In genomic region chr1:228875741-228876140, GRCh38 we compare ENCODE assay signal across 26 cellular contexts.
DNase-seq lines count a peak whose midpoint lies in the region; ATAC-seq and TF ChIP-seq lines count a peak whose summit lies in the region.
"Had no signal": no experiment of that assay in that cellular context is flagged by ENCODE, and none has a peak within 500 bp of the region (broad histone marks: within the 10 kb centered on the region; RNA-seq: fewer than 3 reads in every experiment).

No MANE protein-coding gene starts in this region.

- TF ChIP-seq EP300 in gastroesophageal sphincter (IDR thresholded peaks at IDR 0.05), result no peak

- intact Hi-C loops in Right ventricle myocardium inferior (cut with DNase I) (no loop called here), left ventricle myocardium inferior (cut with micrococcal nuclease) (no loop called here), upper lobe of right lung (cut with DNase I) (no loop called here), thyroid gland (cut with DNase I) (no loop called here)

- WGBS in gastroesophageal sphincter (ENCODE audit: low coverage in 1 of 2), 2 donors, result 66 to 83% methylated on average over 3 of the region's 3 CpGs
- WGBS in thyroid gland, 2 donors, result 84 to 95% methylated on average over 3 of the region's 3 CpGs

- H3K4me3 Mint-ChIP-seq in nephron, result no peak overlapping the region
- H3K4me3 Mint-ChIP-seq: activated CD8-positive, alpha-beta T cell treated with anti-CD3 and anti-CD28 coated beads, Interleukin-2, amount 10 ng/mL, durations not matched to agents 7 days and 5 days; activated naive CD4-positive, alpha-beta T cell treated with anti-CD3 and anti-CD28 coated beads, Interleukin-2, amount 50 U/mL, for 24 hours; neural progenitor cell had no signal

- H3K27me3 ChIP-seq in left ventricle myocardium inferior (ENCODE audit: low read depth) (no peaks in the 10 kb centered on the region), gastroesophageal sphincter (no peaks in the 10 kb centered on the region), upper lobe of right lung (no peaks in the 10 kb centered on the region), thyroid gland (no peaks in the 10 kb centered on the region)
- H3K27me3 ChIP-seq: breast epithelium, neural progenitor cell, Peyer's patch, right lobe of liver had no signal

- H3K4me3 ChIP-seq in left ventricle myocardium inferior, result no peak overlapping the region
- H3K4me3 ChIP-seq in gastroesophageal sphincter, result no peak overlapping the region
- H3K4me3 ChIP-seq in upper lobe of right lung, result no peak overlapping the region
- H3K4me3 ChIP-seq in thyroid gland (replicated peaks in 1 of 3), result no peak overlapping the region
- H3K4me3 ChIP-seq: breast epithelium, neural progenitor cell, Peyer's patch, right lobe of liver had no signal

- ATAC-seq in Right ventricle myocardium inferior (peak; percentile 85), gastroesophageal sphincter (peak; percentile 57), upper lobe of right lung (peak; percentile 39), HG03469 (IDR thresholded peaks at IDR 0.05; ENCODE audit: unreplicated experiment) (no peak)
- ATAC-seq: activated CD8-positive, alpha-beta T cell treated with anti-CD3 and anti-CD28 coated beads, Interleukin-2, amount 10 ng/mL, durations not matched to agents 7 days and 5 days; foreskin keratinocyte; HepG2; right lobe of liver had no signal

- peak overlapping the region; percentile 53 to 78 (median 64) for H3K27ac Mint-ChIP-seq in nephron
- H3K27ac Mint-ChIP-seq: activated CD8-positive, alpha-beta T cell treated with anti-CD3 and anti-CD28 coated beads, Interleukin-2, amount 10 ng/mL, durations not matched to agents 7 days and 5 days; activated naive CD4-positive, alpha-beta T cell treated with anti-CD3 and anti-CD28 coated beads, Interleukin-2, amount 50 U/mL, for 24 hours; neural progenitor cell had no signal

- H3K4me1 ChIP-seq in left ventricle myocardium inferior (peaks cover 6% of the 10 kb centered on the region), gastroesophageal sphincter (no peaks in the 10 kb centered on the region), upper lobe of right lung (no peaks in the 10 kb centered on the region), thyroid gland (peaks cover 0 to 11% of the 10 kb centered on the region in 2 donors)
- H3K4me1 ChIP-seq: breast epithelium, foreskin keratinocyte, right lobe of liver had no signal

- no peaks in the 10 kb centered on the region for H3K36me3 Mint-ChIP-seq in nephron (ENCODE audit: low read depth)
- H3K36me3 Mint-ChIP-seq: activated naive CD4-positive, alpha-beta T cell treated with anti-CD3 and anti-CD28 coated beads, Interleukin-2, amount 50 U/mL, for 24 hours; neural progenitor cell had no signal

- no peak for DNase-seq in Right ventricle myocardium inferior (ENCODE audit: missing footprints)
- no peak for DNase-seq in left ventricle myocardium inferior
- DNase-seq in upper lobe of right lung, result no peak
- no peak for DNase-seq in thyroid gland
- DNase-seq in NCI-H526 treated with DMSO at 0.1 percent for 48 hours (lab: John Stamatoyannopoulos, UW), result no peak
- DNase-seq: 8988T; activated CD4-positive, alpha-beta T cell treated with anti-CD3 and anti-CD28 coated beads for 4 hours; activated CD8-positive, alpha-beta T cell treated with anti-CD3 and anti-CD28 coated beads, Interleukin-2, amount 10 ng/mL, durations not matched to agents 7 days and 5 days; activated T-cell treated with anti-CD3 and anti-CD28 coated beads for 4 hours; DND-41; erythroblast; foreskin keratinocyte; GF-D8; NCI-H1417 treated with DMSO at 0.1 percent for 48 hours; NCI-H2029 treated with DMSO at 0.1 percent for 48 hours; Peyer's patch; right lobe of liver; stimulated activated CD4-positive, alpha-beta T cell treated with anti-CD3 and anti-CD28 coated beads, Interleukin-4, amount 100 ng/mL, for 1 hour; WERI-Rb-1 had no signal

- H3K27ac ChIP-seq in left ventricle myocardium inferior (replicated peaks) (no peak overlapping the region), gastroesophageal sphincter (no peak overlapping the region), upper lobe of right lung (no peak overlapping the region), thyroid gland (no peak overlapping the region)
- H3K27ac ChIP-seq: foreskin keratinocyte, neural progenitor cell, right lobe of liver, WERI-Rb-1 had no signal

- TF ChIP-seq CTCF in left ventricle myocardium inferior (IDR thresholded peaks at IDR 0.05; ENCODE audit: borderline replicate concordance) (no peak), gastroesophageal sphincter (IDR thresholded peaks at IDR 0.05) (no peak), nephron (IDR thresholded peaks at IDR 0.05; ENCODE audit: unreplicated experiment in 3 of 3) (no peak), upper lobe of right lung (IDR thresholded peaks at IDR 0.05) (no peak), thyroid gland (IDR thresholded peaks at IDR 0.05) (no peak)

- H3K9me3 Mint-ChIP-seq in nephron, result no peaks in the 10 kb centered on the region
- H3K9me3 Mint-ChIP-seq: activated naive CD4-positive, alpha-beta T cell treated with anti-CD3 and anti-CD28 coated beads, Interleukin-2, amount 50 U/mL, for 24 hours had no signal

- TF ChIP-seq POLR2A in gastroesophageal sphincter (IDR thresholded peaks at IDR 0.05) (no peak), thyroid gland (IDR thresholded peaks at IDR 0.05) (no peak)

- peaks cover 49% of the 10 kb centered on the region for H3K4me1 Mint-ChIP-seq in nephron
- H3K4me1 Mint-ChIP-seq: activated naive CD4-positive, alpha-beta T cell treated with anti-CD3 and anti-CD28 coated beads, Interleukin-2, amount 50 U/mL, for 24 hours had no signal

- H3K36me3 ChIP-seq in left ventricle myocardium inferior (no peaks in the 10 kb centered on the region), gastroesophageal sphincter (no peaks in the 10 kb centered on the region), upper lobe of right lung (no peaks in the 10 kb centered on the region), thyroid gland (no peaks in the 10 kb centered on the region)
- H3K36me3 ChIP-seq: breast epithelium, neural progenitor cell, Peyer's patch, right lobe of liver, WERI-Rb-1 had no signal

- H3K9me3 ChIP-seq in left ventricle myocardium inferior (replicated peaks) (no peaks in the 10 kb centered on the region), gastroesophageal sphincter (no peaks in the 10 kb centered on the region), upper lobe of right lung (no peaks in the 10 kb centered on the region), thyroid gland (no peaks in the 10 kb centered on the region)
- H3K9me3 ChIP-seq: breast epithelium, Peyer's patch, right lobe of liver had no signal

- peaks cover 9% of the 10 kb centered on the region for H3K27me3 Mint-ChIP-seq in nephron (ENCODE audit: low read depth)
- H3K27me3 Mint-ChIP-seq: activated naive CD4-positive, alpha-beta T cell treated with anti-CD3 and anti-CD28 coated beads, Interleukin-2, amount 50 U/mL, for 24 hours had no signal
